9 cellular contexts compared by ENCODE assay signal in the genomic region with DNA sequence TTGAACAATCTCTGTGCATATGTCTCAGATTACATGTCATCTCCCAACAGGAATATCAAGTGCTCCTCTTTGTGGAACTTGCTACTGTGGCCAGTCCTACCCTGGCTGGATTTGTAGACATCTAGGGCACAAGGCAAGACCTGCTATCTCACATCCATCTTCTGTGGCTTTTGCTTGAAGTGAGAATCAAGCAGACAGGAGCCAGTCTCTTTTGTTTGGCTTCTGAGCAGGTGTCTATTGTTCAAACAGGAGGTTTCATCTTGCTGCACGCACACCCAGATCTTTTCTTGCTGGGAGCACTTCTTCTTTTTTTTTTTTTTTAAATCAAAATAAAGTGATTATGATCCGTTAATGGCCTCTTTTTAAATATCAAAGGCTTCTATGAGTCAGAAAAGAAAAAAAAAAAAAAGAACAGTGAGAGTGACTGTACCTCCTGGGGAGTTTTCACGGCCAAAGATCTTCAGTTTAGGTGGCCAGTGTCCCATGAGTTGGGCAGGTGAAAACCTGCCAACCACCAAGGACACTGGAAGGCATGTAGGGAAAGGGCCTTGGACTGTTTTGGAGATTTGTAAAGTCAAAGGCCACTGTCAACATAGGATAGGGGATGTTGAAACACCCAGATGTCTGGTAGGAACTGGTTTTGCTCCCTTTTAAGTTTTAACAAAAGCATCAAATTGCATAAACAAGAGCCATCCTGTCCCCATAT.
A peak's percentile ranks its signal among the peaks of the same experiment; 100 is the strongest.
DNase-seq lines count a peak whose midpoint lies in the region; ATAC-seq and TF ChIP-seq lines count a peak whose summit lies in the region.
"Had no signal": no experiment of that assay in that cellular context is flagged by ENCODE, and none has a peak within 500 bp of the region (broad histone marks: within the 10 kb centered on the region; RNA-seq: fewer than 3 reads in every experiment).

No MANE protein-coding gene starts in this region.

- intact Hi-C loops in body of pancreas (cut with DNase I): no loop called here

- H3K4me1 ChIP-seq in body of pancreas: peaks cover 15% of the 10 kb centered on the region

- WGBS in body of pancreas, 2 donors: 18 to 28% methylated on average over 3 of the region's 3 CpGs

- peak; percentile 15 for DNase-seq in NCI-H2029 (lab: John Stamatoyannopoulos, UW)
- no peak for DNase-seq in NCI-H2029 treated with DMSO at 0.1 percent for 48 hours (lab: John Stamatoyannopoulos, UW)
- peak; percentile 47 for DNase-seq in NCI-H69 (lab: John Stamatoyannopoulos, UW)
- DNase-seq in body of pancreas: peak; percentile 48 to 72 (median 60)
- DNase-seq in osteocyte (ENCODE audit: extremely low spot score, unreplicated experiment): no peak
- no peak for DNase-seq in middle frontal gyrus (ENCODE audit: extremely low spot score, low spot score)

- ATAC-seq in body of pancreas (peak; percentile 88), GM21381 (IDR thresholded peaks at IDR 0.05; ENCODE audit: unreplicated experiment) (no peak), HG02870 (IDR thresholded peaks at IDR 0.05; ENCODE audit: unreplicated experiment) (no peak)

- peaks cover 41% of the 10 kb centered on the region for H3K4me1 Mint-ChIP-seq in osteocyte (ENCODE audit: unreplicated experiment)

- no peaks in the 10 kb centered on the region for H3K9me3 ChIP-seq in body of pancreas

- H3K27ac Mint-ChIP-seq in osteocyte (ENCODE audit: unreplicated experiment): peak overlapping the region; percentile 34

- H3K27me3 ChIP-seq in body of pancreas: no peaks in the 10 kb centered on the region

- peaks cover 38% of the 10 kb centered on the region for H3K36me3 Mint-ChIP-seq in osteocyte (ENCODE audit: unreplicated experiment)

- H3K4me3 ChIP-seq in body of pancreas: no peak overlapping the region

- H3K27ac ChIP-seq in body of pancreas: peak overlapping the region in 2 of 4 donors; percentile 45 to 47
- H3K27ac ChIP-seq: HL-60 had no signal

- H3K4me3 Mint-ChIP-seq in osteocyte (ENCODE audit: unreplicated experiment): no peak overlapping the region

- H3K27me3 Mint-ChIP-seq in osteocyte (ENCODE audit: unreplicated experiment): no peaks in the 10 kb centered on the region

- no peak for TF ChIP-seq POLR2A in body of pancreas (IDR thresholded peaks at IDR 0.05)

- H3K9me3 Mint-ChIP-seq in osteocyte (ENCODE audit: unreplicated experiment): no peaks in the 10 kb centered on the region

- peaks cover 0 to 19% of the 10 kb centered on the region in 2 donors for H3K36me3 ChIP-seq in body of pancreas (replicated peaks in 1 of 2; ENCODE audit: insufficient read depth in 1 of 2, low read depth in 2 of 2)

- TF ChIP-seq CTCF in body of pancreas (IDR thresholded peaks at IDR 0.05) (no peak), osteocyte (IDR thresholded peaks at IDR 0.05) (no peak)

Comparison
In these comparisons a context has a peak if more than half of its experiments do, and no peak if none do; other contexts are left out.
1. DNase-seq: peak in NCI-H2029 (single experiment), NCI-H69 (single experiment) and body of pancreas (4 of 4); none in NCI-H2029 treated with DMSO at 0.1 percent for 48 hours (single experiment), osteocyte (single experiment) and middle frontal gyrus (single experiment).